In genomic region chr3:46078712-46079400, GRCh38 we compare ENCODE assay signal across 8 cellular contexts. TPM values are rescaled to one million over a fixed set of nuclear protein-coding genes. Genes with fewer than 3 reads are reported as not detected.
DNase-seq lines count a peak whose midpoint lies in the region; ATAC-seq and TF ChIP-seq lines count a peak whose summit lies in the region.

No MANE protein-coding gene starts in this region.

- peak overlapping the region; percentile 62 for H3K4me3 ChIP-seq in adipocyte (ENCODE audit: low read length)
- H3K4me3 ChIP-seq in heart right ventricle: peak overlapping the region in 3 of 10 donors; percentile 23 to 28 (median 27)
- no peak overlapping the region for H3K4me3 ChIP-seq in aorta (ENCODE audit: low read length in 2 of 2)

- H3K9me3 ChIP-seq in adipocyte (ENCODE audit: control insufficient read depth, low read length): no peaks in the 10 kb centered on the region
- no peaks in the 10 kb centered on the region for H3K9me3 ChIP-seq in heart right ventricle
- no peaks in the 10 kb centered on the region for H3K9me3 ChIP-seq in aorta (ENCODE audit: control insufficient read depth, low read length)

- H3K4me1 ChIP-seq in adipocyte (ENCODE audit: control insufficient read depth, insufficient read depth, low read length) (peaks cover 21% of the 10 kb centered on the region), heart right ventricle (peaks cover 0 to 12% (median 0%) of the 10 kb centered on the region in 9 donors), aorta (ENCODE audit: control insufficient read depth in 1 of 2, insufficient read depth in 2 of 2, low read length in 2 of 2) (no peaks in the 10 kb centered on the region)

- WGBS in heart right ventricle, 2 donors: 9 to 10% methylated on average over 11 of the region's 11 CpGs
- 7 to 8% methylated on average over 11 of the region's 11 CpGs for WGBS in aorta, 2 donors

- intact Hi-C loops in heart right ventricle (cut with DNase I): loop anchor here (1.0 to 10.0 kb wide), 9 partner anchors 140 to 318 kb away; partner anchors contain the start of gene LZTFL1 (in 2 of the 10)
- intact Hi-C loops in aorta (cut with DNase I): loop anchor here (1.0 to 10.0 kb wide), 5 partner anchors 138 to 317 kb away; partner anchors contain the start of gene LZTFL1 (in 1 of the 2)

- H3K27me3 ChIP-seq in adipocyte (replicated peaks; ENCODE audit: control insufficient read depth, insufficient read depth, low read length) (no peaks in the 10 kb centered on the region), heart right ventricle (no peaks in the 10 kb centered on the region), aorta (ENCODE audit: control insufficient read depth in 1 of 2, insufficient read depth in 2 of 2, low read length in 1 of 2) (no peaks in the 10 kb centered on the region)

- TF ChIP-seq CTCF in heart right ventricle (IDR thresholded peaks at IDR 0.05): peak; percentile 82 to 100 (median 98)

- H3K36me3 ChIP-seq in adipocyte (ENCODE audit: control insufficient read depth, insufficient read depth, low read length, severe bottlenecking) (no peaks in the 10 kb centered on the region), heart right ventricle (no peaks in the 10 kb centered on the region), aorta (ENCODE audit: control insufficient read depth in 1 of 2, insufficient read depth in 2 of 2, low read length in 1 of 2) (no peaks in the 10 kb centered on the region)

- DNase-seq in DMS53 (lab: John Stamatoyannopoulos, UW) (peak; percentile 81), HEK293T (ENCODE audit: extremely low spot score) (peak; percentile 81), NCI-H1694 treated with DMSO at 0.1 percent for 48 hours (lab: John Stamatoyannopoulos, UW) (peak; percentile 58), T follicular helper cell (ENCODE audit: low read depth) (peak; percentile 85), adipocyte (ENCODE audit: low read depth) (peak; percentile 98), heart right ventricle (peak; percentile 42 to 90), renal cortical epithelial cell (ENCODE audit: low read depth) (peak; percentile 89), aorta (peak; percentile 91 to 92)

- POLR2A ChIA-PET in HEK293T (lab: Yijun Ruan, JAX): no interaction called here

- ATAC-seq in heart right ventricle: peak; percentile 93 to 97 (median 95)
- peak; percentile 93 for ATAC-seq in aorta (ENCODE audit: low FRiP score)

- H3K27ac ChIP-seq in heart right ventricle: no peak overlapping the region
- H3K27ac ChIP-seq in aorta (ENCODE audit: low read depth in 1 of 2, low read length in 2 of 2): no peak overlapping the region

- H3K9ac ChIP-seq in adipocyte (ENCODE audit: low read length): no peak overlapping the region

- CTCF ChIA-PET in HEK293T (lab: Yijun Ruan, JAX): interaction anchor here (0.7 to 1.3 kb wide), 7 partner anchors 10 to 1165 kb away, joined by 3 to 5 read pairs (median 4); partner anchors contain the start of gene CCR5

TF ChIP-seq in HEK293T, 16 proteins besides CTCF, POLR2A, EP300 and RAD21:
- no peak for TF ChIP-seq CTBP1 (IDR thresholded peaks at IDR 0.05; ENCODE audit: borderline replicate concordance)
- TF ChIP-seq SUZ12 (IDR thresholded peaks at IDR 0.05): no peak

RNA-seq across cellular contexts. Expression of gene XCR1, which starts 51.6 kb away (rescaled TPM):
- total RNA-seq in heart right ventricle (under 1 TPM in 4 of 10 donors, not detected in 6; 0.05 to 0.72 (median 0.09) TPM), renal cortical epithelial cell (not detected in 2 replicates), aorta (under 1 TPM; 0.26 to 0.63 TPM)
- polyA plus RNA-seq in heart right ventricle (under 1 TPM in 1 of 2 donors, not detected in 1; 0.01 TPM), aorta (not detected)
